In the genomic region with DNA sequence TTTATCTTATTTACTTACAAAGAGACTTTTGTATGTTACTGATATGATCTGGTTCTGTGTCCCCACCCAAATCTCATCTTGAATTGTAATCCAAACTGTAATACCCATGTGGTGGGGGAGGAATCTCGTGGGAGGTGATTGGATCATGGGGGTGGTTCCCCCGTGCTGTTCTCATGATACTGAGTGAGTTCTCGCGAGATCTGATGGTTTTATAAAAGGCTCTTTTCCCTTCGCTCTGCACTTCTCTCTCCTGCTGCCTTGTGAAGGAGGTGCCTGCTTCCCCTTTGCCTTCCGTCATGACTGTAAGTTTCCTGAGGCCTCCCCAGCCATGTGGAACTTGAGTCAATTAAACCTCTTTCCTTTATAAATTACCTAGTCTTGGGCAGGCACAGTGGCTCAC, we compare ENCODE assay signal across 23 cellular contexts. TPM values are rescaled to one million over a fixed set of nuclear protein-coding genes. Genes with fewer than 3 reads are reported as not detected.
DNase-seq lines count a peak whose midpoint lies in the region; ATAC-seq, FAIRE-seq and TF ChIP-seq lines count a peak whose summit lies in the region.
"Had no signal": no experiment of that assay in that cellular context is flagged by ENCODE, and none has a peak within 500 bp of the region (broad histone marks: within the 10 kb centered on the region; RNA-seq: fewer than 3 reads in every experiment).

No MANE protein-coding gene starts in this region.

- H3K4me3 ChIP-seq in RWPE2 (ENCODE audit: severe bottlenecking) (no peak overlapping the region), tibial nerve (no peak overlapping the region), stomach (no peak overlapping the region)
- H3K4me3 ChIP-seq: ascending aorta, pancreas had no signal

- WGBS in tibial nerve, 2 donors = 76 to 81% methylated on average over 6 of the region's 6 CpGs
- 62 to 84% (median 77%) methylated on average over 6 of the region's 6 CpGs for WGBS in stomach, 5 donors

- H3K9me3 ChIP-seq in RWPE2 (ENCODE audit: severe bottlenecking) (no peaks in the 10 kb centered on the region), tibial nerve (no peaks in the 10 kb centered on the region), stomach (no peaks in the 10 kb centered on the region)
- H3K9me3 ChIP-seq: ascending aorta, pancreas had no signal

- H3K27ac ChIP-seq in RWPE2 (ENCODE audit: poor library complexity, severe bottlenecking) (peak overlapping the region; percentile 50), epithelial cell of prostate (peak overlapping the region; percentile 33), tibial nerve (peak overlapping the region in 1 of 4 donors; percentile 49), stomach (no peak overlapping the region)
- H3K27ac ChIP-seq: ascending aorta, pancreas had no signal

- TF ChIP-seq EP300 in tibial nerve (IDR thresholded peaks at IDR 0.05) = no peak
- TF ChIP-seq EP300 in stomach (IDR thresholded peaks at IDR 0.05) = no peak

- TF ChIP-seq CTCF in RWPE2 (IDR thresholded peaks at IDR 0.05; ENCODE audit: poor library complexity, severe bottlenecking) (no peak), tibial nerve (IDR thresholded peaks at IDR 0.05) (no peak), stomach (IDR thresholded peaks at IDR 0.05) (no peak)

- DNase-seq in activated effector memory CD4-positive, alpha-beta T cell treated with anti-CD3 and anti-CD28 coated beads, Interleukin-2, amount 50 U/mL, for 16 hours = peak; percentile 30
- DNase-seq in activated effector memory CD4-positive, alpha-beta T cell treated with Interleukin-2 at 50 U/mL for 16 hours = no peak
- DNase-seq in RWPE2 (ENCODE audit: low spot score) = no peak
- DNase-seq in epithelial cell of prostate (ENCODE audit: low read depth, low spot score) = no peak
- peak; percentile 10 for DNase-seq in posterior vena cava (ENCODE audit: low spot score)
- DNase-seq in tibial nerve (ENCODE audit: low spot score in 2 of 2) = no peak
- DNase-seq in stomach = no peak
- DNase-seq in GM12891 (ENCODE audit: insufficient read length, low spot score) = no peak
- DNase-seq: activated CD4-positive, alpha-beta T cell treated with anti-CD3 and anti-CD28 coated beads, Interleukin-2, amount 50 U/mL, for 4 hours; activated CD8-positive, alpha-beta memory T cell treated with anti-CD3 and anti-CD28 coated beads, Interleukin-2, amount 50 U/mL, for 48 hours; caudate nucleus; GDM1; naive thymus-derived CD4-positive, alpha-beta T cell; NCI-H1092; NCI-H1930; NCI-H526 treated with DMSO at 0.1 percent for 48 hours had no signal

- H3K36me3 ChIP-seq in RWPE2 (ENCODE audit: low read depth) = no peaks in the 10 kb centered on the region
- H3K36me3 ChIP-seq in tibial nerve = no peaks in the 10 kb centered on the region
- no peaks in the 10 kb centered on the region for H3K36me3 ChIP-seq in stomach
- H3K36me3 ChIP-seq: ascending aorta, pancreas had no signal

- no peak for FAIRE-seq in GM12891 (lab: Jason Lieb, UNC)
- FAIRE-seq: A204.1, GM18507, pancreas had no signal

- ATAC-seq in RWPE2 (ENCODE audit: low read depth) = no peak
- ATAC-seq: activated T-helper 17 cell treated with anti-CD3 and anti-CD28 coated beads, Interleukin-2, amount 50 U/mL, for 72 hours; naive thymus-derived CD4-positive, alpha-beta T cell; pancreas; sciatic nerve had no signal

- intact Hi-C loops in posterior vena cava (cut with DNase I) (no loop called here), stomach (cut with DNase I; ENCODE audit: low total_unique reads) (loop anchor here (10.0 kb wide), 1 partner anchor 55 kb away; no protein-coding TSS in a partner anchor)

- peaks cover 21% of the 10 kb centered on the region for H3K4me1 ChIP-seq in RWPE2 (ENCODE audit: insufficient read depth, poor library complexity, severe bottlenecking)
- H3K4me1 ChIP-seq in tibial nerve = peaks cover 0 to 9% (median 4%) of the 10 kb centered on the region in 4 donors
- H3K4me1 ChIP-seq in stomach = peaks cover 0 to 12% (median 7%) of the 10 kb centered on the region in 4 donors
- H3K4me1 ChIP-seq: ascending aorta had no signal

- no peaks in the 10 kb centered on the region for H3K27me3 ChIP-seq in RWPE2 (ENCODE audit: insufficient read depth, poor library complexity, severe bottlenecking)
- no peaks in the 10 kb centered on the region for H3K27me3 ChIP-seq in tibial nerve
- no peaks in the 10 kb centered on the region for H3K27me3 ChIP-seq in stomach
- H3K27me3 ChIP-seq: ascending aorta, pancreas had no signal

- TF ChIP-seq POLR2A in tibial nerve (IDR thresholded peaks at IDR 0.05) (no peak), stomach (IDR thresholded peaks at IDR 0.05) (no peak), GM12891 (IDR thresholded peaks at IDR 0.05; ENCODE audit: low read depth, low read length) (no peak)

TF ChIP-seq in GM12891, 5 proteins besides CTCF, POLR2A, EP300 and RAD21:
- TF ChIP-seq SPI1 (IDR thresholded peaks at IDR 0.05; ENCODE audit: low read depth, low read length) = no peak
- no peak for TF ChIP-seq POLR2AphosphoS5 (IDR thresholded peaks at IDR 0.05; ENCODE audit: low read depth, low read length)
- no peak for TF ChIP-seq PAX5 (IDR thresholded peaks at IDR 0.05; ENCODE audit: insufficient read depth, low read length, severe bottlenecking)
- TF ChIP-seq POU2F2 (IDR thresholded peaks at IDR 0.05; ENCODE audit: low read depth, low read length) = no peak
- TF ChIP-seq TAF1 (IDR thresholded peaks at IDR 0.05; ENCODE audit: low read depth, low read length) = no peak

RNA-seq across cellular contexts. Expression of a gene that starts 42.4 kb away (rescaled TPM):
- total RNA-seq in posterior vena cava (not detected), tibial nerve (not detected), stomach (not detected)
- polyA plus RNA-seq in stomach = 1 to 10 TPM in 1 of 3 donors, under 1 TPM in 1, not detected in 1; 0.06 to 2.0 TPM
- 1.3 TPM for polyA plus RNA-seq in GM12891 (2012; ENCODE audit: low read depth, missing spikeins)
- total RNA-seq: activated T-helper 17 cell treated with anti-CD3 and anti-CD28 coated beads, Interleukin-2, amount 50 U/mL, for 72 hours; ascending aorta; dermis microvascular lymphatic vessel endothelial cell; naive thymus-derived CD4-positive, alpha-beta T cell; sciatic nerve had no signal
- polyA plus RNA-seq: naive thymus-derived CD4-positive, alpha-beta T cell had no signal

Comparison
In these comparisons a context has a peak if more than half of its experiments do, and no peak if none do; other contexts are left out.
1. DNase-seq: peak in activated effector memory CD4-positive, alpha-beta T cell treated with anti-CD3 and anti-CD28 coated beads, Interleukin-2, amount 50 U/mL, for 16 hours (single experiment) and posterior vena cava (single experiment); none in activated effector memory CD4-positive, alpha-beta T cell treated with Interleukin-2 at 50 U/mL for 16 hours (single experiment), RWPE2 (single experiment), epithelial cell of prostate (single experiment), tibial nerve (0 of 2), stomach (single experiment) and GM12891 (single experiment).
2. H3K27ac ChIP-seq: peak in RWPE2 (single experiment) and epithelial cell of prostate (single experiment); none in stomach (0 of 5).